In genomic region chr12:94260717-94261116, GRCh38 we compare ENCODE assay signal across 21 cellular contexts.
DNase-seq lines count a peak whose midpoint lies in the region; ATAC-seq and TF ChIP-seq lines count a peak whose summit lies in the region.
"Had no signal": no experiment of that assay in that cellular context is flagged by ENCODE, and none has a peak within 500 bp of the region (broad histone marks: within the 10 kb centered on the region; RNA-seq: fewer than 3 reads in every experiment).

No MANE protein-coding gene starts in this region.

- no peaks in the 10 kb centered on the region for H3K9me3 Mint-ChIP-seq in IgD-negative memory B cell
- H3K9me3 Mint-ChIP-seq in mesothelial cell of epicardium, result no peaks in the 10 kb centered on the region
- H3K9me3 Mint-ChIP-seq: activated naive CD8-positive, alpha-beta T cell treated with anti-CD3 and anti-CD28 coated beads, Interleukin-2, amount 50 U/mL, for 24 hours; activated T-helper 2 cell treated with anti-CD3 and anti-CD28 coated beads, Interferon-gamma antibody, Interleukin-2, Interleukin-4, amounts not matched to agents 10 μg/mL and 5 μg/mL and 100 μg/mL, durations not matched to agents 14 hours and 24 hours and 36 hours had no signal

- peak overlapping the region; percentile 91 to 98 for H3K27ac ChIP-seq in uterus
- H3K27ac ChIP-seq: PC-9 had no signal

- ATAC-seq in Right ventricle myocardium superior (ENCODE audit: poor library complexity) (peak; percentile 61), GM21381 (IDR thresholded peaks at IDR 0.05; ENCODE audit: unreplicated experiment) (no peak)
- ATAC-seq: activated naive CD8-positive, alpha-beta T cell treated with anti-CD3 and anti-CD28 coated beads, Interleukin-2, amount 50 U/mL, for 24 hours; esophagus mucosa; HepG2; sciatic nerve had no signal

- no peaks in the 10 kb centered on the region for H3K9me3 ChIP-seq in uterus

- H3K36me3 Mint-ChIP-seq in IgD-negative memory B cell, result peaks cover 9% of the 10 kb centered on the region
- H3K36me3 Mint-ChIP-seq in mesothelial cell of epicardium, result no peaks in the 10 kb centered on the region

- H3K4me3 ChIP-seq in uterus, result no peak overlapping the region
- H3K4me3 ChIP-seq: PC-9 had no signal

- no peak for TF ChIP-seq POLR2A in uterus (IDR thresholded peaks at IDR 0.05)

- DNase-seq in Right ventricle myocardium superior (no peak), mesothelial cell of epicardium (ENCODE audit: low spot score in 2 of 2, unreplicated experiment in 2 of 2) (no peak), uterus (no peak), iPS-NIHi11 (ENCODE audit: low spot score) (no peak), HUDEP-2 (lab: John Stamatoyannopoulos, UW; ENCODE audit: unreplicated experiment in 76 of 76) (no peak)
- DNase-seq: activated CD4-positive, CD25-positive, alpha-beta regulatory T cell treated with anti-CD3 and anti-CD28 coated beads, Interleukin-2, amount 50 U/mL, for 72 hours; activated naive CD8-positive, alpha-beta T cell treated with anti-CD3 and anti-CD28 coated beads, Interleukin-2, amount 50 U/mL, for 24 hours; GDM1; kidney; NCI-H1417 treated with DMSO at 0.1 percent for 48 hours; NCI-H2171 treated with DMSO at 0.1 percent for 48 hours; NCI-H774; occipital lobe; PC-9; stimulated activated CD4-positive, alpha-beta T cell treated with anti-CD3 and anti-CD28 coated beads, Interleukin-2, amount 100 ng/mL, for 48 hours had no signal

- no peaks in the 10 kb centered on the region for H3K27me3 ChIP-seq in uterus

- no peaks in the 10 kb centered on the region for H3K27me3 Mint-ChIP-seq in IgD-negative memory B cell
- peaks cover under 1% of the 10 kb centered on the region for H3K27me3 Mint-ChIP-seq in mesothelial cell of epicardium (ENCODE audit: low read depth)
- H3K27me3 Mint-ChIP-seq: activated naive CD8-positive, alpha-beta T cell treated with anti-CD3 and anti-CD28 coated beads, Interleukin-2, amount 50 U/mL, for 24 hours had no signal

- H3K4me1 ChIP-seq in uterus, result no peaks in the 10 kb centered on the region

- TF ChIP-seq CTCF in mesothelial cell of epicardium (IDR thresholded peaks at IDR 0.05; ENCODE audit: unreplicated experiment), result no peak
- TF ChIP-seq CTCF in uterus (IDR thresholded peaks at IDR 0.05), result no peak

- peak overlapping the region in 3 of 4 donors; percentile 58 to 95 (median 60) for H3K4me3 Mint-ChIP-seq in IgD-negative memory B cell
- H3K4me3 Mint-ChIP-seq in mesothelial cell of epicardium, result no peak overlapping the region
- H3K4me3 Mint-ChIP-seq: activated naive CD8-positive, alpha-beta T cell treated with anti-CD3 and anti-CD28 coated beads, Interleukin-2, amount 50 U/mL, for 24 hours had no signal

- H3K4me1 Mint-ChIP-seq in IgD-negative memory B cell, result peaks cover 38 to 45% (median 41%) of the 10 kb centered on the region in 3 donors
- peaks cover 51% of the 10 kb centered on the region for H3K4me1 Mint-ChIP-seq in mesothelial cell of epicardium

- intact Hi-C loops in Right ventricle myocardium superior (cut with DNase I) (no loop called here), uterus (cut with DNase I; ENCODE audit: low total_unique reads) (no loop called here)

- H3K27ac Mint-ChIP-seq in IgD-negative memory B cell (peak overlapping the region in 2 of 3 donors; percentile 4 to 91), mesothelial cell of epicardium (peak overlapping the region; percentile 98)
- H3K27ac Mint-ChIP-seq: activated naive CD8-positive, alpha-beta T cell treated with anti-CD3 and anti-CD28 coated beads, Interleukin-2, amount 50 U/mL, for 24 hours; activated T-helper 2 cell treated with anti-CD3 and anti-CD28 coated beads, Interferon-gamma antibody, Interleukin-2, Interleukin-4, amounts not matched to agents 10 μg/mL and 5 μg/mL and 100 μg/mL, durations not matched to agents 14 hours and 24 hours and 36 hours had no signal

- no peaks in the 10 kb centered on the region for H3K36me3 ChIP-seq in uterus
